ENCODE assay signal across 8 cellular contexts in the genomic region with DNA sequence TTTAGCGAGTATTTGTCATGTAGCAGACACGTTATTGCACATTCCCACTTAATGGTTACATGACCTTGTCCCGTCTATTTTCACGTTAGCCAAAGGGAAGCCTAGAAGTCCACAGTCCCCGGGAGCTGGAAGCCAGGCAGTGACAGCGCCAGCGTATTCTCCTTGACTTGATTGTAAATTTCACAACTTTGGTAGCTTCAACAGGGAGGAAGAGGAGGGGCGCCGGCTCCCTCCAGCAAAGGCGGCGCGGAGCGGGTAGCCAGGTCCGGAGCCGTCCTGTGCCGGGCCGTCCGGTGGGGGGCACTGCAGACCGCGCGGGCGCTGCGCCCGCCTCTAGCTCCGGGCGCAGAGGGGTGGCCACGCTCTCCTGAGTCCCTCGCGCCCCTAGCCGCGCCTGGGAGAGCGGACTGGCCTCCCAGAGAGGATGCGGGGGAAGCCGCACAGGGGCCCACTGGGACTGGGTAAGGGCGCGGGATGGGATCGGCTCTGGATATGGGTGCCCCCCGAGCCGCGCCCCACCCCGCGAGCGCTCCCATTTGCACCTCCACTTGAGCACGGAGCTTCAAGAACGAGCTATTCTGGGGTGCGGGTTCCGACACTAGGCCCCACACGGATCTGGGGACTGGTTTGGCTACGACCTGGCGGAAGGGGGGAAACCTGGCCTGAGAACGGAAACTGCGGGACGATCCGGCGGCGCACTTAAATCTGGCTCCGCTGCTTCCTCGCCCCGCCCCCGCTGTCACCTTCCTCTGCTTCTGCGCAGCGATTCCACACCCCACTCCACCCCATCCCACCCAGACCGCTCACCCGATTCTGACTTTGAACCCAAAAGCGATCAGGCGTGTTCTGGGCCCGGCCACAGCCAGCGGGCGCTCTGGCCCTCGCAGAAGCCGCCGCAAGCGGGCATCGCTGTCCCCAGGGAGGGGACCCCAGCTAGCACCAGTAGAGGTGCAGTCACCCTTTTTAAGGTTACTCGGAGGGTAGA. TPM values are rescaled to one million over a fixed set of nuclear protein-coding genes. Genes with fewer than 3 reads are reported as not detected.
A peak's percentile ranks its signal among the peaks of the same experiment; 100 is the strongest.
DNase-seq lines count a peak whose midpoint lies in the region; ATAC-seq and TF ChIP-seq lines count a peak whose summit lies in the region.

No MANE protein-coding gene starts in this region.

- ATAC-seq in GM18868 (IDR thresholded peaks at IDR 0.05; ENCODE audit: unreplicated experiment) (peak; percentile 95), HG03354 (IDR thresholded peaks at IDR 0.05; ENCODE audit: poor library complexity, severe bottlenecking, unreplicated experiment) (peak; percentile 86), naive B cell (ENCODE audit: low read depth in 2 of 2) (peak; percentile 95), aorta (ENCODE audit: low FRiP score) (peak; percentile 98), HG02870 (IDR thresholded peaks at IDR 0.05; ENCODE audit: unreplicated experiment) (no peak)
- ATAC-seq in activated CD8-positive, alpha-beta T cell treated with anti-CD3 and anti-CD28 coated beads, Interleukin-2, amount 10 ng/mL, durations not matched to agents 7 days and 5 days, result peak; percentile 89

- CTCF ChIA-PET in activated CD8-positive, alpha-beta T cell treated with anti-CD3 and anti-CD28 coated beads, Interleukin-2, amount 10 ng/mL, durations not matched to agents 7 days and 5 days (lab: Charles Lee), result interaction anchor here (1.2 to 1.6 kb wide), 3 partner anchors 18 to 1100 kb away, joined by 4 to 5 read pairs (median 5); no protein-coding TSS in a partner anchor

- H3K4me1 ChIP-seq in aorta (ENCODE audit: control insufficient read depth in 1 of 2, insufficient read depth in 2 of 2, low read length in 2 of 2), result no peaks in the 10 kb centered on the region

- peak overlapping the region; percentile 38 for H3K4me3 Mint-ChIP-seq in activated CD8-positive, alpha-beta T cell treated with anti-CD3 and anti-CD28 coated beads, Interleukin-2, amount 10 ng/mL, durations not matched to agents 7 days and 5 days
- H3K4me3 Mint-ChIP-seq in naive B cell, result peak overlapping the region; percentile 63 to 90 (median 82)

- H3K4me3 ChIP-seq in aorta (ENCODE audit: low read length in 2 of 2), result peak overlapping the region; percentile 1 to 47

- no peaks in the 10 kb centered on the region for H3K9me3 ChIP-seq in aorta (ENCODE audit: control insufficient read depth, low read length)

- DNase-seq in AG09319 (ENCODE audit: extremely low read depth, low read depth) (no peak), fibroblast of peridontal ligament (ENCODE audit: extremely low read depth) (peak; percentile 59), naive B cell (peak; percentile 52), aorta (peak; percentile 79 to 91)
- DNase-seq in activated CD8-positive, alpha-beta T cell treated with anti-CD3 and anti-CD28 coated beads, Interleukin-2, amount 10 ng/mL, durations not matched to agents 7 days and 5 days, result peak; percentile 44

- WGBS in aorta, 2 donors, result 4 to 6% methylated on average over 73 to 75 of the region's 75 CpGs

- intact Hi-C loops in aorta (cut with DNase I), result loop anchor here (1.0 to 10.0 kb wide), 4 partner anchors 1100 to 1302 kb away; no protein-coding TSS in a partner anchor

- peak; percentile 60 for TF ChIP-seq CTCF in AG09319 (IDR thresholded peaks at IDR 0.05; ENCODE audit: low read depth, low read length)

- peaks cover 4% of the 10 kb centered on the region for H3K4me1 Mint-ChIP-seq in activated CD8-positive, alpha-beta T cell treated with anti-CD3 and anti-CD28 coated beads, Interleukin-2, amount 10 ng/mL, durations not matched to agents 7 days and 5 days (ENCODE audit: low read depth)
- peaks cover 3 to 15% (median 7%) of the 10 kb centered on the region in 3 donors for H3K4me1 Mint-ChIP-seq in naive B cell

- POLR2A ChIA-PET in activated CD8-positive, alpha-beta T cell treated with anti-CD3 and anti-CD28 coated beads, Interleukin-2, amount 10 ng/mL, durations not matched to agents 7 days and 5 days (lab: Charles Lee), result no interaction called here

- H3K36me3 ChIP-seq in aorta (ENCODE audit: control insufficient read depth in 1 of 2, insufficient read depth in 2 of 2, low read length in 1 of 2), result no peaks in the 10 kb centered on the region

- H3K27me3 ChIP-seq in aorta (ENCODE audit: control insufficient read depth in 1 of 2, insufficient read depth in 2 of 2, low read length in 1 of 2), result no peaks in the 10 kb centered on the region

- no peaks in the 10 kb centered on the region for H3K36me3 Mint-ChIP-seq in activated CD8-positive, alpha-beta T cell treated with anti-CD3 and anti-CD28 coated beads, Interleukin-2, amount 10 ng/mL, durations not matched to agents 7 days and 5 days (ENCODE audit: low read depth)
- H3K36me3 Mint-ChIP-seq in naive B cell, result no peaks in the 10 kb centered on the region

- H3K27ac Mint-ChIP-seq in activated CD8-positive, alpha-beta T cell treated with anti-CD3 and anti-CD28 coated beads, Interleukin-2, amount 10 ng/mL, durations not matched to agents 7 days and 5 days, result no peak overlapping the region
- no peak overlapping the region for H3K27ac Mint-ChIP-seq in naive B cell

- H3K27me3 Mint-ChIP-seq in activated CD8-positive, alpha-beta T cell treated with anti-CD3 and anti-CD28 coated beads, Interleukin-2, amount 10 ng/mL, durations not matched to agents 7 days and 5 days (ENCODE audit: low read depth), result peaks cover 26% of the 10 kb centered on the region
- peaks cover 51 to 66% (median 56%) of the 10 kb centered on the region in 3 donors for H3K27me3 Mint-ChIP-seq in naive B cell

- H3K9me3 Mint-ChIP-seq in activated CD8-positive, alpha-beta T cell treated with anti-CD3 and anti-CD28 coated beads, Interleukin-2, amount 10 ng/mL, durations not matched to agents 7 days and 5 days (ENCODE audit: insufficient read depth), result no peaks in the 10 kb centered on the region
- no peaks in the 10 kb centered on the region for H3K9me3 Mint-ChIP-seq in naive B cell

- H3K27ac ChIP-seq in aorta (ENCODE audit: low read depth in 1 of 2, low read length in 2 of 2), result no peak overlapping the region

RNA-seq across cellular contexts. Expression of gene KLF4, which starts 23.8 kb away (rescaled TPM):
- total RNA-seq in activated CD8-positive, alpha-beta T cell treated with anti-CD3 and anti-CD28 coated beads, Interleukin-2, amount 10 ng/mL, durations not matched to agents 7 days and 5 days, result 1 to 10 TPM; 1.5 to 1.9 TPM
- polyA plus RNA-seq in naive B cell (ENCODE audit: low read depth in 6 of 6) (1 to 10 TPM; 1.4 to 8.0 (median 2.2) TPM), aorta (10 to 100 TPM; 39.7 to 40.6 TPM)
- total RNA-seq in aorta, result 100 to 1,000 TPM in 1 of 2 donors, 10 to 100 TPM in 1; 87.8 to 202 TPM

Comparison
In these comparisons a context has a peak if more than half of its experiments do, and no peak if none do; other contexts are left out.
1. RNA of gene KLF4, which starts 23.8 kb away (total RNA-seq): 87.8 to 202 TPM in aorta; 1.5 to 1.9 TPM in activated CD8-positive, alpha-beta T cell treated with anti-CD3 and anti-CD28 coated beads, Interleukin-2, amount 10 ng/mL, durations not matched to agents 7 days and 5 days; every median in the first group is over 10 times any median in the second.